In genomic region chr1:245893025-245893424, GRCh38 we compare ENCODE assay signal across 34 cellular contexts.
"Had no signal": no experiment of that assay in that cellular context is flagged by ENCODE, and none has a peak within 500 bp of the region (broad histone marks: within the 10 kb centered on the region; RNA-seq: fewer than 3 reads in every experiment).

No MANE protein-coding gene starts in this region.

- DNase-seq: Karpas-422, Kasumi-1, MG63, MM.1S, MV-4-11, NCI-H1048, NCI-H1092, NCI-H1092 treated with DMSO at 0.1 percent for 48 hours, NCI-H1105, NCI-H1105 treated with DMSO at 0.1 percent for 48 hours, NCI-H1417 treated with DMSO at 0.1 percent for 48 hours, NCI-H1436, NCI-H1436 treated with DMSO at 0.1 percent for 48 hours, NCI-H146, NCI-H1694, NCI-H1694 treated with DMSO at 0.1 percent for 48 hours, NCI-H187, NCI-H187 treated with DMSO at 0.1 percent for 48 hours, NCI-H1930, NCI-H2029, NCI-H2029 treated with DMSO at 0.1 percent for 48 hours, NCI-H2081, NCI-H2081 treated with DMSO at 0.1 percent for 48 hours, NCI-H2107, NCI-H2171, NCI-H2171 treated with DMSO at 0.1 percent for 48 hours, NCI-H2227 treated with DMSO at 0.1 percent for 48 hours, NCI-H226, NCI-H345, NCI-H446, NCI-H446 treated with DMSO at 0.1 percent for 48 hours, NCI-H510A, NCI-H510A treated with DMSO at 0.1 percent for 48 hours, NCI-H524 had no signal

- H3K27me3 ChIP-seq: MG63 had no signal

- H3K4me3 ChIP-seq: MG63 had no signal

- H3K36me3 ChIP-seq: MG63 had no signal
